21 cellular contexts compared by ENCODE assay signal in genomic region chr3:171840484-171840830, GRCh38. TPM values are rescaled to one million over a fixed set of nuclear protein-coding genes. Genes with fewer than 3 reads are reported as not detected.
"Had no signal": no experiment of that assay in that cellular context is flagged by ENCODE, and none has a peak within 500 bp of the region (broad histone marks: within the 10 kb centered on the region; RNA-seq: fewer than 3 reads in every experiment).

No MANE protein-coding gene starts in this region.

- H3K4me3 ChIP-seq: colonic mucosa, stomach, vagina had no signal

- H3K27ac ChIP-seq: colonic mucosa, vagina had no signal

- H3K27me3 ChIP-seq: colonic mucosa, stomach, vagina had no signal

- DNase-seq: activated CD4-positive, alpha-beta T cell treated with anti-CD3 and anti-CD28 coated beads, Interleukin-2, amount 50 U/mL, for 4 hours; activated CD4-positive, CD25-positive, alpha-beta regulatory T cell treated with anti-CD3 and anti-CD28 coated beads, Interleukin-2, amount 50 U/mL, for 72 hours; activated CD8-positive, alpha-beta memory T cell treated with anti-CD3 and anti-CD28 coated beads, Interleukin-2, amount 10 ng/mL, durations not matched to agents 7 days and 5 days; activated gamma-delta T cell; activated T-cell treated with anti-CD3 and anti-CD28 coated beads, Interleukin-2, amount 50 U/mL, for 48 hours; aorta; colonic mucosa; effector CD8-positive, alpha-beta T cell; kidney; nucleus accumbens; stimulated activated CD4-positive, alpha-beta T cell treated with anti-CD3 and anti-CD28 coated beads, Interleukin-15, amount 100 ng/mL, for 24 hours; stimulated activated CD4-positive, alpha-beta T cell treated with anti-CD3 and anti-CD28 coated beads, Interleukin-4, amount 100 ng/mL, for 24 hours; stomach; SW 1271 had no signal

- H3K36me3 ChIP-seq: colonic mucosa, stomach, vagina had no signal

- H3K4me3 Mint-ChIP-seq: activated CD8-positive, alpha-beta memory T cell treated with anti-CD3 and anti-CD28 coated beads, Interleukin-2, amount 10 ng/mL, durations not matched to agents 7 days and 5 days; mesothelial cell of epicardium had no signal

- H3K9me3 Mint-ChIP-seq: mesothelial cell of epicardium had no signal

- ATAC-seq: activated CD8-positive, alpha-beta memory T cell treated with anti-CD3 and anti-CD28 coated beads, Interleukin-2, amount 10 ng/mL, durations not matched to agents 7 days and 5 days had no signal

- H3K36me3 Mint-ChIP-seq: mesothelial cell of epicardium had no signal

- H3K27ac Mint-ChIP-seq: activated CD8-positive, alpha-beta memory T cell treated with anti-CD3 and anti-CD28 coated beads, Interleukin-2, amount 10 ng/mL, durations not matched to agents 7 days and 5 days; mesothelial cell of epicardium had no signal

- H3K4me1 ChIP-seq: vagina had no signal

- H3K9me3 ChIP-seq: colonic mucosa, stomach, vagina had no signal

RNA-seq across cellular contexts. Expression of gene TMEM212, which starts 2.7 kb away (rescaled TPM):
- total RNA-seq: activated CD8-positive, alpha-beta memory T cell treated with anti-CD3 and anti-CD28 coated beads, Interleukin-2, amount 10 ng/mL, durations not matched to agents 7 days and 5 days; aorta; bronchial epithelial cell; colonic mucosa; epithelial cell of proximal tubule; kidney; lower leg skin; mesothelial cell of epicardium; myocyte; stomach; vagina had no signal
- polyA plus RNA-seq: aorta, stomach, thymus had no signal
